In genomic region chr14:101843038-101843437, GRCh38 we compare ENCODE assay signal across 1 cellular context.
TF ChIP-seq lines count a peak whose summit lies in the region.

No MANE protein-coding gene starts in this region.

TF ChIP-seq in WTC11, 78 proteins besides CTCF, POLR2A, EP300 and RAD21 (continued from another document):
- TF ChIP-seq AR (CRISPR knock-in tag; IDR thresholded peaks at IDR 0.05) (no peak), ZNF532 (CRISPR knock-in tag; IDR thresholded peaks at IDR 0.05; ENCODE audit: borderline replicate concordance) (no peak), PREB (CRISPR knock-in tag; IDR thresholded peaks at IDR 0.05; ENCODE audit: borderline replicate concordance) (no peak)
